ENCODE assay signal across 1 cellular context in the genomic region with DNA sequence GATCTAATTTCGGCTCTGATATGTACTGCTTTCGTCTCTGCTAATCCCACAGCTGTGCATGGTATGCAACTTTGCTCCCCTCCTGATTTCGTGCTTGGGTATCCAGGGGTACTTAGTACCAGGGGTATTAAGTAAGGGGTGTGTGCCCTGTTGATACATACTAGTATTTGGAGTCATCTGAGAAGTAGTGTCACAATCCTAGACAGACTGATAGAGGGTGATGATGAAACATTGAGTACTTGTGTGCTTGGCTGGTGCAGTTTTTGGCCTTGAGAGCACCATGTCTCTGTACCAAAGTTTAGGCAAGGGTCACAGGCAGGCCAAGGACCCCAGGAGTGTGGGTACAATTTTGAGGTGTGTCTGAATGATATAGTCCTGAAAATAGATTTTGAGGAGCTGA.
TF ChIP-seq lines count a peak whose summit lies in the region.

No MANE protein-coding gene starts in this region.

TF ChIP-seq in K562, 482 proteins besides CTCF, POLR2A, EP300 and RAD21:
- TF ChIP-seq ZNF212 (CRISPR knock-in tag; IDR thresholded peaks at IDR 0.05) (no peak), RAD51 (IDR thresholded peaks at IDR 0.05; ENCODE audit: borderline replicate concordance, low read depth) (no peak), NFATC3 (IDR thresholded peaks at IDR 0.05) (no peak), HMGN3 (IDR thresholded peaks at IDR 0.05; ENCODE audit: borderline replicate concordance, extremely low read depth, insufficient read length, low read depth, low read length) (no peak), TRIM24 (IDR thresholded peaks at IDR 0.05) (no peak), CBFA2T3 (IDR thresholded peaks at IDR 0.05) (no peak), FOXA3 (CRISPR knock-in tag; conservative IDR thresholded peaks at IDR 0.05 in 1 of 2, IDR thresholded peaks at IDR 0.05 in 1 of 2) (no peak), HLTF (IDR thresholded peaks at IDR 0.05) (no peak), GTF2F1 (IDR thresholded peaks at IDR 0.05; ENCODE audit: low read depth, low read length) (no peak), ATF7 (IDR thresholded peaks at IDR 0.05) (no peak), POLR2G (IDR thresholded peaks at IDR 0.05; ENCODE audit: low read depth, low read length) (no peak), CEBPB (tag; IDR thresholded peaks at IDR 0.05) (peak; percentile 53; the same call in 1 of the 2 replicates), LARP7 (IDR thresholded peaks at IDR 0.05) (no peak), NCOR1 (IDR thresholded peaks at IDR 0.05) (no peak), SRSF3 (IDR thresholded peaks at IDR 0.05; ENCODE audit: insufficient read depth, low read length) (no peak), ZNF140 (CRISPR knock-in tag; IDR thresholded peaks at IDR 0.05) (no peak), CEBPG (CRISPR knock-in tag; IDR thresholded peaks at IDR 0.05) (no peak), CEBPG (tag; conservative IDR thresholded peaks at IDR 0.05 in 1 of 2, IDR thresholded peaks at IDR 0.05 in 1 of 2) (0 out of 4 replicates have a peak, but pooled peaks of 1 of the 2 experiments have one; percentile 10), ZNF695 (CRISPR knock-in tag; IDR thresholded peaks at IDR 0.05) (no peak)
- TF ChIP-seq, protein P1, sequence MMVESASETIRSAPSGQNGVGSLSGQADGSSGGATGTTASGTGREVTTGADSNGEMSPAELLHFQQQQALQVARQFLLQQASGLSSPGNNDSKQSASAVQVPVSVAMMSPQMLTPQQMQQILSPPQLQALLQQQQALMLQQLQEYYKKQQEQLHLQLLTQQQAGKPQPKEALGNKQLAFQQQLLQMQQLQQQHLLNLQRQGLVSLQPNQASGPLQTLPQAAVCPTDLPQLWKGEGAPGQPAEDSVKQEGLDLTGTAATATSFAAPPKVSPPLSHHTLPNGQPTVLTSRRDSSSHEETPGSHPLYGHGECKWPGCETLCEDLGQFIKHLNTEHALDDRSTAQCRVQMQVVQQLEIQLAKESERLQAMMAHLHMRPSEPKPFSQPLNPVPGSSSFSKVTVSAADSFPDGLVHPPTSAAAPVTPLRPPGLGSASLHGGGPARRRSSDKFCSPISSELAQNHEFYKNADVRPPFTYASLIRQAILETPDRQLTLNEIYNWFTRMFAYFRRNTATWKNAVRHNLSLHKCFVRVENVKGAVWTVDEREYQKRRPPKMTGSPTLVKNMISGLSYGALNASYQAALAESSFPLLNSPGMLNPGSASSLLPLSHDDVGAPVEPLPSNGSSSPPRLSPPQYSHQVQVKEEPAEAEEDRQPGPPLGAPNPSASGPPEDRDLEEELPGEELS (CRISPR knock-in tag; IDR thresholded peaks at IDR 0.05; ENCODE audit: borderline replicate concordance), result no peak
- TF ChIP-seq, protein P2, sequence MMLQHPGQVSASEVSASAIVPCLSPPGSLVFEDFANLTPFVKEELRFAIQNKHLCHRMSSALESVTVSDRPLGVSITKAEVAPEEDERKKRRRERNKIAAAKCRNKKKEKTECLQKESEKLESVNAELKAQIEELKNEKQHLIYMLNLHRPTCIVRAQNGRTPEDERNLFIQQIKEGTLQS (IDR thresholded peaks at IDR 0.05), result peak; percentile 62; the same call in 1 of the 2 replicates
- TF ChIP-seq, protein P2 (CRISPR knock-in tag; conservative IDR thresholded peaks at IDR 0.05), result no peak
- TF ChIP-seq, protein P3, sequence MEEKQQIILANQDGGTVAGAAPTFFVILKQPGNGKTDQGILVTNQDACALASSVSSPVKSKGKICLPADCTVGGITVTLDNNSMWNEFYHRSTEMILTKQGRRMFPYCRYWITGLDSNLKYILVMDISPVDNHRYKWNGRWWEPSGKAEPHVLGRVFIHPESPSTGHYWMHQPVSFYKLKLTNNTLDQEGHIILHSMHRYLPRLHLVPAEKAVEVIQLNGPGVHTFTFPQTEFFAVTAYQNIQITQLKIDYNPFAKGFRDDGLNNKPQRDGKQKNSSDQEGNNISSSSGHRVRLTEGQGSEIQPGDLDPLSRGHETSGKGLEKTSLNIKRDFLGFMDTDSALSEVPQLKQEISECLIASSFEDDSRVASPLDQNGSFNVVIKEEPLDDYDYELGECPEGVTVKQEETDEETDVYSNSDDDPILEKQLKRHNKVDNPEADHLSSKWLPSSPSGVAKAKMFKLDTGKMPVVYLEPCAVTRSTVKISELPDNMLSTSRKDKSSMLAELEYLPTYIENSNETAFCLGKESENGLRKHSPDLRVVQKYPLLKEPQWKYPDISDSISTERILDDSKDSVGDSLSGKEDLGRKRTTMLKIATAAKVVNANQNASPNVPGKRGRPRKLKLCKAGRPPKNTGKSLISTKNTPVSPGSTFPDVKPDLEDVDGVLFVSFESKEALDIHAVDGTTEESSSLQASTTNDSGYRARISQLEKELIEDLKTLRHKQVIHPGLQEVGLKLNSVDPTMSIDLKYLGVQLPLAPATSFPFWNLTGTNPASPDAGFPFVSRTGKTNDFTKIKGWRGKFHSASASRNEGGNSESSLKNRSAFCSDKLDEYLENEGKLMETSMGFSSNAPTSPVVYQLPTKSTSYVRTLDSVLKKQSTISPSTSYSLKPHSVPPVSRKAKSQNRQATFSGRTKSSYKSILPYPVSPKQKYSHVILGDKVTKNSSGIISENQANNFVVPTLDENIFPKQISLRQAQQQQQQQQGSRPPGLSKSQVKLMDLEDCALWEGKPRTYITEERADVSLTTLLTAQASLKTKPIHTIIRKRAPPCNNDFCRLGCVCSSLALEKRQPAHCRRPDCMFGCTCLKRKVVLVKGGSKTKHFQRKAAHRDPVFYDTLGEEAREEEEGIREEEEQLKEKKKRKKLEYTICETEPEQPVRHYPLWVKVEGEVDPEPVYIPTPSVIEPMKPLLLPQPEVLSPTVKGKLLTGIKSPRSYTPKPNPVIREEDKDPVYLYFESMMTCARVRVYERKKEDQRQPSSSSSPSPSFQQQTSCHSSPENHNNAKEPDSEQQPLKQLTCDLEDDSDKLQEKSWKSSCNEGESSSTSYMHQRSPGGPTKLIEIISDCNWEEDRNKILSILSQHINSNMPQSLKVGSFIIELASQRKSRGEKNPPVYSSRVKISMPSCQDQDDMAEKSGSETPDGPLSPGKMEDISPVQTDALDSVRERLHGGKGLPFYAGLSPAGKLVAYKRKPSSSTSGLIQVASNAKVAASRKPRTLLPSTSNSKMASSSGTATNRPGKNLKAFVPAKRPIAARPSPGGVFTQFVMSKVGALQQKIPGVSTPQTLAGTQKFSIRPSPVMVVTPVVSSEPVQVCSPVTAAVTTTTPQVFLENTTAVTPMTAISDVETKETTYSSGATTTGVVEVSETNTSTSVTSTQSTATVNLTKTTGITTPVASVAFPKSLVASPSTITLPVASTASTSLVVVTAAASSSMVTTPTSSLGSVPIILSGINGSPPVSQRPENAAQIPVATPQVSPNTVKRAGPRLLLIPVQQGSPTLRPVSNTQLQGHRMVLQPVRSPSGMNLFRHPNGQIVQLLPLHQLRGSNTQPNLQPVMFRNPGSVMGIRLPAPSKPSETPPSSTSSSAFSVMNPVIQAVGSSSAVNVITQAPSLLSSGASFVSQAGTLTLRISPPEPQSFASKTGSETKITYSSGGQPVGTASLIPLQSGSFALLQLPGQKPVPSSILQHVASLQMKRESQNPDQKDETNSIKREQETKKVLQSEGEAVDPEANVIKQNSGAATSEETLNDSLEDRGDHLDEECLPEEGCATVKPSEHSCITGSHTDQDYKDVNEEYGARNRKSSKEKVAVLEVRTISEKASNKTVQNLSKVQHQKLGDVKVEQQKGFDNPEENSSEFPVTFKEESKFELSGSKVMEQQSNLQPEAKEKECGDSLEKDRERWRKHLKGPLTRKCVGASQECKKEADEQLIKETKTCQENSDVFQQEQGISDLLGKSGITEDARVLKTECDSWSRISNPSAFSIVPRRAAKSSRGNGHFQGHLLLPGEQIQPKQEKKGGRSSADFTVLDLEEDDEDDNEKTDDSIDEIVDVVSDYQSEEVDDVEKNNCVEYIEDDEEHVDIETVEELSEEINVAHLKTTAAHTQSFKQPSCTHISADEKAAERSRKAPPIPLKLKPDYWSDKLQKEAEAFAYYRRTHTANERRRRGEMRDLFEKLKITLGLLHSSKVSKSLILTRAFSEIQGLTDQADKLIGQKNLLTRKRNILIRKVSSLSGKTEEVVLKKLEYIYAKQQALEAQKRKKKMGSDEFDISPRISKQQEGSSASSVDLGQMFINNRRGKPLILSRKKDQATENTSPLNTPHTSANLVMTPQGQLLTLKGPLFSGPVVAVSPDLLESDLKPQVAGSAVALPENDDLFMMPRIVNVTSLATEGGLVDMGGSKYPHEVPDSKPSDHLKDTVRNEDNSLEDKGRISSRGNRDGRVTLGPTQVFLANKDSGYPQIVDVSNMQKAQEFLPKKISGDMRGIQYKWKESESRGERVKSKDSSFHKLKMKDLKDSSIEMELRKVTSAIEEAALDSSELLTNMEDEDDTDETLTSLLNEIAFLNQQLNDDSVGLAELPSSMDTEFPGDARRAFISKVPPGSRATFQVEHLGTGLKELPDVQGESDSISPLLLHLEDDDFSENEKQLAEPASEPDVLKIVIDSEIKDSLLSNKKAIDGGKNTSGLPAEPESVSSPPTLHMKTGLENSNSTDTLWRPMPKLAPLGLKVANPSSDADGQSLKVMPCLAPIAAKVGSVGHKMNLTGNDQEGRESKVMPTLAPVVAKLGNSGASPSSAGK (IDR thresholded peaks at IDR 0.05), result no peak
